27 cellular contexts compared by ENCODE assay signal in the genomic region with DNA sequence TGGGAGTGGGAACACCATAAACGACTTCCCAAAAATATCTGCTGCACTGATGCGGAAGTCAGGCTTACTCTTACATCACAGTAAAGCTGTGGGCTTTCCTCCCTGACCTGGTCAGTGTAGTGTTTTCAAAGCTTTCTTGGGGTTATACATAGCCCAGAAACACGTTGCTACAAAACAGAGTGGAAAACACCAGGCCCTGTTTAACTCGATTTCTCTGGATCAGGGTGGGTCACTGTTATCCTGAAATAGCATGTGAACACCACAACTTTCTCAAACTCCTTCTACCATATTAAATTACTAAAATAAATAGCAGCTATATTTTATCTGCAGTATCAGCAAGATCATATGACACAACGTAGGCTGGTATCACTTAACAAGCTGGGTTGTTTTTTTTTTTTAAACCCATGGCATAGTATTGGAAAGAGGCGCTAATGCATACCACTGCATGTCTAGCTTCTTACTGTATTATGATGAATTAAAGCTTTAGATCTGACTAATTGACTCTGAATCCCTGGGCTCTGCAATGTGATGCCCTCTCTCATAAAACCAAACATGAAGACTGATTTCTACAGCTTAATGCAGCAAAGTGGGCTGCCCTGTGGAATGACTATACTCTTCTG.
DNase-seq lines count a peak whose midpoint lies in the region; ATAC-seq and TF ChIP-seq lines count a peak whose summit lies in the region.
"Had no signal": no experiment of that assay in that cellular context is flagged by ENCODE, and none has a peak within 500 bp of the region (broad histone marks: within the 10 kb centered on the region; RNA-seq: fewer than 3 reads in every experiment).

No MANE protein-coding gene starts in this region.

- H3K4me3 Mint-ChIP-seq in chondrocyte (ENCODE audit: unreplicated experiment) (no peak overlapping the region), nephron (no peak overlapping the region), HFFc6 (no peak overlapping the region)
- H3K4me3 Mint-ChIP-seq: activated CD8-positive, alpha-beta T cell treated with anti-CD3 and anti-CD28 coated beads, Interleukin-2, amount 10 ng/mL, durations not matched to agents 7 days and 5 days; activated naive CD8-positive, alpha-beta T cell treated with anti-CD3 and anti-CD28 coated beads for 36 hours; activated T-cell treated with anti-CD3 and anti-CD28 coated beads, Interleukin-2, amount 50 U/mL, for 4 hours; IgD-negative memory B cell had no signal

- no peaks in the 10 kb centered on the region for H3K27me3 Mint-ChIP-seq in chondrocyte (ENCODE audit: low read depth)
- H3K27me3 Mint-ChIP-seq in nephron (ENCODE audit: low read depth): no peaks in the 10 kb centered on the region
- H3K27me3 Mint-ChIP-seq in HFFc6 (ENCODE audit: insufficient read depth): no peaks in the 10 kb centered on the region

- H3K9me3 Mint-ChIP-seq in chondrocyte (ENCODE audit: low read depth) (no peaks in the 10 kb centered on the region), nephron (peaks cover 4% of the 10 kb centered on the region), HFFc6 (no peaks in the 10 kb centered on the region)
- H3K9me3 Mint-ChIP-seq: activated naive CD8-positive, alpha-beta T cell treated with anti-CD3 and anti-CD28 coated beads for 36 hours; activated T-cell treated with anti-CD3 and anti-CD28 coated beads, Interleukin-2, amount 50 U/mL, for 4 hours; IgD-negative memory B cell had no signal

- H3K36me3 Mint-ChIP-seq in chondrocyte (ENCODE audit: low read depth) (peaks cover 2% of the 10 kb centered on the region), nephron (ENCODE audit: low read depth) (no peaks in the 10 kb centered on the region), HFFc6 (ENCODE audit: low read depth) (no peaks in the 10 kb centered on the region)
- H3K36me3 Mint-ChIP-seq: activated naive CD8-positive, alpha-beta T cell treated with anti-CD3 and anti-CD28 coated beads for 36 hours; IgD-negative memory B cell had no signal

- H3K27ac Mint-ChIP-seq in chondrocyte (ENCODE audit: unreplicated experiment) (peak overlapping the region; percentile 73), nephron (peak overlapping the region; percentile 17 to 76 (median 67)), HFFc6 (no peak overlapping the region)
- H3K27ac Mint-ChIP-seq: activated CD8-positive, alpha-beta T cell treated with anti-CD3 and anti-CD28 coated beads, Interleukin-2, amount 10 ng/mL, durations not matched to agents 7 days and 5 days; activated naive CD8-positive, alpha-beta T cell treated with anti-CD3 and anti-CD28 coated beads for 36 hours; IgD-negative memory B cell had no signal

- no peak for ATAC-seq in GM19452 (IDR thresholded peaks at IDR 0.05; ENCODE audit: unreplicated experiment)
- ATAC-seq: activated CD4-positive, CD25-positive, alpha-beta regulatory T cell treated with anti-CD3 and anti-CD28 coated beads, Interleukin-2, amount 50 U/mL, for 24 hours; activated CD8-positive, alpha-beta T cell treated with anti-CD3 and anti-CD28 coated beads, Interleukin-2, amount 10 ng/mL, durations not matched to agents 7 days and 5 days; activated T-cell treated with anti-CD3 and anti-CD28 coated beads, Interleukin-2, amount 50 U/mL, for 4 hours; esophagus mucosa; GM12878 had no signal

- TF ChIP-seq CTCF in chondrocyte (IDR thresholded peaks at IDR 0.05) (no peak), nephron (IDR thresholded peaks at IDR 0.05; ENCODE audit: unreplicated experiment in 3 of 3) (no peak), HFFc6 (IDR thresholded peaks at IDR 0.05) (no peak)

- DNase-seq in EH (ENCODE audit: low read depth): peak; percentile 69
- DNase-seq in NCI-H2107 treated with DMSO at 0.1 percent for 48 hours (lab: John Stamatoyannopoulos, UW; ENCODE audit: unreplicated experiment): peak; percentile 53
- no peak for DNase-seq in chondrocyte (ENCODE audit: low spot score)
- no peak for DNase-seq in NAMALWA (ENCODE audit: low spot score)
- no peak for DNase-seq in SIG-M5 treated with dmso at 0.1 percent for 504 hours (lab: John Stamatoyannopoulos, UW; ENCODE audit: unreplicated experiment)
- no peak for DNase-seq in HFFc6
- DNase-seq: activated CD8-positive, alpha-beta T cell treated with anti-CD3 and anti-CD28 coated beads, Interleukin-2, amount 10 ng/mL, durations not matched to agents 7 days and 5 days; activated naive CD8-positive, alpha-beta T cell treated with anti-CD3 and anti-CD28 coated beads for 36 hours; activated T-cell treated with anti-CD3 and anti-CD28 coated beads, Interleukin-2, amount 50 U/mL, for 4 hours; C1 segment of cervical spinal cord; GDM1; lower lobe of right lung; MM.1S; NCI-H1694 treated with DMSO at 0.1 percent for 48 hours; NCI-H345; ovary; sigmoid colon; stimulated activated CD4-positive, alpha-beta T cell treated with anti-CD3 and anti-CD28 coated beads, Interleukin-2, amount 100 ng/mL, for 24 hours; stomach; T1000; upper lobe of left lung had no signal

- H3K4me1 Mint-ChIP-seq in chondrocyte (ENCODE audit: low read depth) (peaks cover 39% of the 10 kb centered on the region), nephron (peaks cover 58% of the 10 kb centered on the region), HFFc6 (ENCODE audit: low read depth) (peaks cover 19% of the 10 kb centered on the region)
- H3K4me1 Mint-ChIP-seq: activated naive CD8-positive, alpha-beta T cell treated with anti-CD3 and anti-CD28 coated beads for 36 hours; IgD-negative memory B cell had no signal

Comparison
In these comparisons a context has a peak if more than half of its experiments do, and no peak if none do; other contexts are left out.
1. DNase-seq: peak in EH (single experiment) and NCI-H2107 treated with DMSO at 0.1 percent for 48 hours (single experiment); none in chondrocyte (single experiment), NAMALWA (single experiment), SIG-M5 treated with dmso at 0.1 percent for 504 hours (single experiment) and HFFc6 (single experiment).